Comparison of ENCODE assay signal across 1 cellular context in genomic region chr13:85651440-85651839, GRCh38.
TF ChIP-seq lines count a peak whose summit lies in the region.

No MANE protein-coding gene starts in this region.

TF ChIP-seq in SK-N-SH, 30 proteins besides CTCF, POLR2A, EP300 and RAD21 (continued from another document):
- TF ChIP-seq REST (IDR thresholded peaks at IDR 0.05; ENCODE audit: low read depth, low read length) = no peak
- TF ChIP-seq IRF3 (IDR thresholded peaks at IDR 0.05; ENCODE audit: low read depth, low read length) = no peak
- TF ChIP-seq NRF1 (IDR thresholded peaks at IDR 0.05; ENCODE audit: low read depth, low read length) = no peak
- no peak for TF ChIP-seq EZH2phosphoT487 (IDR thresholded peaks at IDR 0.05; ENCODE audit: borderline replicate concordance, low read depth)
- TF ChIP-seq SMC3 (IDR thresholded peaks at IDR 0.05; ENCODE audit: low read depth, low read length) = no peak
- TF ChIP-seq MEF2A (IDR thresholded peaks at IDR 0.05; ENCODE audit: borderline replicate concordance, low read depth) = no peak
- TF ChIP-seq FOSL2 (IDR thresholded peaks at IDR 0.05; ENCODE audit: borderline replicate concordance, low read depth) = peak; percentile 36; the same call in 1 of the 2 replicates
- peak; percentile 42 for TF ChIP-seq JUND (IDR thresholded peaks at IDR 0.05)
- TF ChIP-seq, protein P1, sequence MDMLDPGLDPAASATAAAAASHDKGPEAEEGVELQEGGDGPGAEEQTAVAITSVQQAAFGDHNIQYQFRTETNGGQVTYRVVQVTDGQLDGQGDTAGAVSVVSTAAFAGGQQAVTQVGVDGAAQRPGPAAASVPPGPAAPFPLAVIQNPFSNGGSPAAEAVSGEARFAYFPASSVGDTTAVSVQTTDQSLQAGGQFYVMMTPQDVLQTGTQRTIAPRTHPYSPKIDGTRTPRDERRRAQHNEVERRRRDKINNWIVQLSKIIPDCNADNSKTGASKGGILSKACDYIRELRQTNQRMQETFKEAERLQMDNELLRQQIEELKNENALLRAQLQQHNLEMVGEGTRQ (IDR thresholded peaks at IDR 0.05; ENCODE audit: borderline replicate concordance, low read depth, low read length) = no peak
- no peak for TF ChIP-seq POLR2AphosphoS5 (IDR thresholded peaks at IDR 0.05; ENCODE audit: low read depth, low read length)
- no peak for TF ChIP-seq FOXM1 (IDR thresholded peaks at IDR 0.05; ENCODE audit: low read depth)
- TF ChIP-seq YY1 (IDR thresholded peaks at IDR 0.05; ENCODE audit: low read depth) = no peak
- TF ChIP-seq USF1 (IDR thresholded peaks at IDR 0.05; ENCODE audit: borderline replicate concordance, low read depth) = no peak
- no peak for TF ChIP-seq SIN3A (IDR thresholded peaks at IDR 0.05; ENCODE audit: borderline replicate concordance, low read depth, low read length)
- no peak for TF ChIP-seq TAF1 (IDR thresholded peaks at IDR 0.05; ENCODE audit: borderline replicate concordance, low read depth, low read length)
- no peak for TF ChIP-seq NFIC (IDR thresholded peaks at IDR 0.05; ENCODE audit: borderline replicate concordance)
- TF ChIP-seq, protein P2, sequence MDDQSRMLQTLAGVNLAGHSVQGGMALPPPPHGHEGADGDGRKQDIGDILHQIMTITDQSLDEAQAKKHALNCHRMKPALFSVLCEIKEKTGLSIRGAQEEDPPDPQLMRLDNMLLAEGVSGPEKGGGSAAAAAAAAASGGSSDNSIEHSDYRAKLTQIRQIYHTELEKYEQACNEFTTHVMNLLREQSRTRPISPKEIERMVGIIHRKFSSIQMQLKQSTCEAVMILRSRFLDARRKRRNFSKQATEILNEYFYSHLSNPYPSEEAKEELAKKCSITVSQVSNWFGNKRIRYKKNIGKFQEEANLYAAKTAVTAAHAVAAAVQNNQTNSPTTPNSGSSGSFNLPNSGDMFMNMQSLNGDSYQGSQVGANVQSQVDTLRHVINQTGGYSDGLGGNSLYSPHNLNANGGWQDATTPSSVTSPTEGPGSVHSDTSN (IDR thresholded peaks at IDR 0.05) = peak; percentile 43; the same call in 1 of the 2 replicates
- TF ChIP-seq RFX5 (IDR thresholded peaks at IDR 0.05; ENCODE audit: low read length) = no peak
